ENCODE assay signal across 7 cellular contexts in genomic region chr17:50199651-50200446, GRCh38. TPM values are rescaled to one million over a fixed set of nuclear protein-coding genes. Genes with fewer than 3 reads are reported as not detected.
DNase-seq lines count a peak whose midpoint lies in the region; FAIRE-seq and TF ChIP-seq lines count a peak whose summit lies in the region.

No MANE protein-coding gene starts in this region.

- peaks cover 40% of the 10 kb centered on the region for H3K36me3 ChIP-seq in HUES6 (ENCODE audit: control insufficient read depth, insufficient read depth, low read length)
- no peaks in the 10 kb centered on the region for H3K36me3 ChIP-seq in neutrophil
- H3K36me3 ChIP-seq in testis (ENCODE audit: low read depth, missing control alignments), result no peaks in the 10 kb centered on the region

- H3K4me1 ChIP-seq in HUES6 (ENCODE audit: control insufficient read depth, insufficient read depth, low read length), result peaks cover 3% of the 10 kb centered on the region
- peaks cover 17 to 22% of the 10 kb centered on the region in 2 experiments for H3K4me1 ChIP-seq in neutrophil (ENCODE audit: control insufficient read depth in 1 of 2, insufficient read depth in 1 of 2, low read depth in 1 of 2, low read length in 1 of 2)
- peaks cover 29% of the 10 kb centered on the region for H3K4me1 ChIP-seq in testis

- peak; percentile 51 for FAIRE-seq in GM18507 (lab: Jason Lieb, UNC)
- peak; percentile 88 for FAIRE-seq in RCC 7860 (lab: Jason Lieb, UNC)

- WGBS in testis, 2 donors, result 2 to 4% methylated on average over 22 to 34 of the region's 50 CpGs

- H3K4me3 ChIP-seq in HUES6 (ENCODE audit: low read depth, low read length), result peak overlapping the region; percentile 53
- peak overlapping the region; percentile 63 to 99 for H3K4me3 ChIP-seq in foreskin fibroblast (ENCODE audit: low read depth in 1 of 2, low read length in 2 of 2)
- H3K4me3 ChIP-seq in neutrophil (ENCODE audit: low read depth in 1 of 2, low read length in 1 of 2), result peak overlapping the region; percentile 56 to 71
- peak overlapping the region; percentile 74 to 83 for H3K4me3 ChIP-seq in testis

- H3K9me3 ChIP-seq in HUES6 (ENCODE audit: control insufficient read depth, insufficient read depth, low read depth, low read length) (no peaks in the 10 kb centered on the region), neutrophil (no peaks in the 10 kb centered on the region), testis (no peaks in the 10 kb centered on the region)

- H3K27ac ChIP-seq in HUES6 (ENCODE audit: low read depth, low read length) (no peak overlapping the region), neutrophil (no peak overlapping the region), testis (peak overlapping the region; percentile 86 to 92)

- H3K27me3 ChIP-seq in HUES6 (ENCODE audit: control insufficient read depth, insufficient read depth, low read length), result peaks cover 26% of the 10 kb centered on the region
- H3K27me3 ChIP-seq in neutrophil, result peaks cover 64% of the 10 kb centered on the region
- no peaks in the 10 kb centered on the region for H3K27me3 ChIP-seq in testis

- peak overlapping the region; percentile 24 for H3K9ac ChIP-seq in HUES6 (ENCODE audit: low read length)

- no peak for DNase-seq in GM18507 (ENCODE audit: extremely low spot score, insufficient read length, low read depth)
- DNase-seq in RCC 7860 (ENCODE audit: low spot score), result peak; percentile 87
- DNase-seq in activated T-helper 9 cell treated with anti-CD3 and anti-CD28 coated beads, Interleukin-2, amount 50 U/mL, for 16 hours (ENCODE audit: low read depth), result peak; percentile 50
- peak; percentile 94 to 98 for DNase-seq in foreskin fibroblast
- peak; percentile 90 for DNase-seq in testis

- intact Hi-C loops in testis (cut with DNase I; ENCODE audit: low total_unique reads), result loop anchor here (5.0 kb wide), 1 partner anchor 72 kb away; the partner anchor contains the start of gene TMEM92

- TF ChIP-seq POLR2A in testis (IDR thresholded peaks at IDR 0.05), result no peak

- no peak for TF ChIP-seq CTCF in foreskin fibroblast (IDR thresholded peaks at IDR 0.05; ENCODE audit: low read depth, low read length)
- no peak for TF ChIP-seq CTCF in neutrophil (IDR thresholded peaks at IDR 0.05)
- no peak for TF ChIP-seq CTCF in testis (IDR thresholded peaks at IDR 0.05)

RNA-seq across cellular contexts. Expression of gene COL1A1, which starts 1.6 kb away (rescaled TPM):
- 10 to 100 TPM; 32.5 to 35.1 TPM for total RNA-seq in testis
- polyA plus RNA-seq in testis (ENCODE audit: insufficient read depth, low read depth, low replicate concordance), result 557 TPM

RNA-seq across cellular contexts. Expression of gene SGCA, which starts 34.0 kb away (rescaled TPM):
- total RNA-seq in testis, result 1 to 10 TPM; 2.4 to 7.6 TPM
- polyA plus RNA-seq in testis (ENCODE audit: insufficient read depth, low read depth, low replicate concordance), result 33.1 TPM

RNA-seq across cellular contexts. Expression of gene PPP1R9B, which starts 49.4 kb away (rescaled TPM):
- 10 to 100 TPM; 81.1 to 82.4 TPM for total RNA-seq in testis
- 49.1 TPM for polyA plus RNA-seq in testis (ENCODE audit: insufficient read depth, low read depth, low replicate concordance)

Comparison
In these comparisons a context has a peak if more than half of its experiments do, and no peak if none do; other contexts are left out.
1. H3K27ac ChIP-seq: peak in testis (2 of 2); none in HUES6 (single experiment) and neutrophil (single experiment).
2. Peak in every context shown above with its lines, with median percentiles within 50 percentile points of each other: H3K4me3 ChIP-seq.